3 cellular contexts compared by ENCODE assay signal in the genomic region with DNA sequence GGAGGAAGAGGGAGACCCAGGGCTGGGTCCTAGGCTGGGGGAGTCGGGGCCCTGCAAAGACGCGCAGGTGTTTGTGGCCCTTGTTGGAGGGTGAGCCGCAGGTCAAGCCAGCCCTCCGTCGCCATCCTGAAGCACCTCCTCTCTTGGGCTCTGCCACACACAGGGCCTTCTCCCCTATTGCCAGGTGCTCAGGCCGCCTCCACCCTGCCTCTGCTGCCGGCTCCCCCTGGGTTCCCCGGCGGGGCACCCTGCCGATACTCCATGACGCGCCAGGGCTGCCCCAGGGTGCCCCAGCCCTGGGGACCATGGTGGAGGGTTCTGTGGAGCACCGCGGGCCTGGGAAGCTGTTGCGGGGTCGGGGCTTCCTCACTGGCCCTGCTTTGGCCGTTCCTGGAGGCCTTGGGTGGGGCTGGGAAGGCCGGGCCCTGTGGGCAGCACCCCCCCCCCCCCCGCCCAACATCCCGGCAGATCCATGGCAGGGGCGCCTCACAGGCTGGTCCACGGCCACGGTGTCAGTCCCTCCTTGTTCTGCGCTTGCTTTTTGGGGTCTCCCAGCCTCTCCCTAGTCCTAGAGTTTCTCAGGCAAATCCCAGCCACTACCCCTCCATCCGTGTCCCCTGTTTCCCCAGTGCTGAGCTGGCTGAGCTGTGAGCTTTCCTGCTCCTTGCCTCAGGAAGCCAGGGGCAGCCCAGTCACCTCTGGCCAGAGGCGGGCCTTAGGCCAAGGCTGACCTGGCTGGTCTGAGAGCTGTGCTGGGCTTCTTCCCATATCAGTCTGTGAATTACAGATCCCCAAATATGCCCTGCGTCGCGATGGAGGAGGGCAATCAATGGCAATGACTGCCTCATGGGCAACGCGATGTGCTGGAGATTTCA.
A peak's percentile ranks its signal among the peaks of the same experiment; 100 is the strongest.
TF ChIP-seq lines count a peak whose summit lies in the region.

No MANE protein-coding gene starts in this region.

TF ChIP-seq in SK-N-SH, 30 proteins besides CTCF, POLR2A, EP300 and RAD21 (continued from another document and continues in another):
- TF ChIP-seq USF2 (IDR thresholded peaks at IDR 0.05; ENCODE audit: borderline replicate concordance, low read depth, low read length) (no peak), MXI1 (IDR thresholded peaks at IDR 0.05; ENCODE audit: low read depth, low read length) (no peak), GABPA (IDR thresholded peaks at IDR 0.05; ENCODE audit: low read depth) (no peak), JUND (IDR thresholded peaks at IDR 0.05) (no peak), GATA2 (CRISPR knock-in tag; IDR thresholded peaks at IDR 0.05) (no peak), POLR2AphosphoS5 (IDR thresholded peaks at IDR 0.05; ENCODE audit: low read depth, low read length) (no peak), MAX (IDR thresholded peaks at IDR 0.05; ENCODE audit: low read depth) (no peak), TCF12 (IDR thresholded peaks at IDR 0.05) (no peak), TEAD4 (IDR thresholded peaks at IDR 0.05; ENCODE audit: borderline replicate concordance, insufficient read depth) (no peak), CHD2 (IDR thresholded peaks at IDR 0.05; ENCODE audit: low read length, partially characterized antibody) (no peak), RFX5 (IDR thresholded peaks at IDR 0.05; ENCODE audit: low read length) (no peak)
- TF ChIP-seq, protein P1, sequence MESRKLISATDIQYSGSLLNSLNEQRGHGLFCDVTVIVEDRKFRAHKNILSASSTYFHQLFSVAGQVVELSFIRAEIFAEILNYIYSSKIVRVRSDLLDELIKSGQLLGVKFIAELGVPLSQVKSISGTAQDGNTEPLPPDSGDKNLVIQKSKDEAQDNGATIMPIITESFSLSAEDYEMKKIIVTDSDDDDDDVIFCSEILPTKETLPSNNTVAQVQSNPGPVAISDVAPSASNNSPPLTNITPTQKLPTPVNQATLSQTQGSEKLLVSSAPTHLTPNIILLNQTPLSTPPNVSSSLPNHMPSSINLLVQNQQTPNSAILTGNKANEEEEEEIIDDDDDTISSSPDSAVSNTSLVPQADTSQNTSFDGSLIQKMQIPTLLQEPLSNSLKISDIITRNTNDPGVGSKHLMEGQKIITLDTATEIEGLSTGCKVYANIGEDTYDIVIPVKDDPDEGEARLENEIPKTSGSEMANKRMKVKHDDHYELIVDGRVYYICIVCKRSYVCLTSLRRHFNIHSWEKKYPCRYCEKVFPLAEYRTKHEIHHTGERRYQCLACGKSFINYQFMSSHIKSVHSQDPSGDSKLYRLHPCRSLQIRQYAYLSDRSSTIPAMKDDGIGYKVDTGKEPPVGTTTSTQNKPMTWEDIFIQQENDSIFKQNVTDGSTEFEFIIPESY (IDR thresholded peaks at IDR 0.05; ENCODE audit: borderline replicate concordance, low read depth): no peak

TF ChIP-seq in SK-N-SH treated with all-trans-retinoic acid at 6 μM for 48 hours, 23 proteins besides CTCF, POLR2A, EP300 and RAD21:
- TF ChIP-seq, protein P2, sequence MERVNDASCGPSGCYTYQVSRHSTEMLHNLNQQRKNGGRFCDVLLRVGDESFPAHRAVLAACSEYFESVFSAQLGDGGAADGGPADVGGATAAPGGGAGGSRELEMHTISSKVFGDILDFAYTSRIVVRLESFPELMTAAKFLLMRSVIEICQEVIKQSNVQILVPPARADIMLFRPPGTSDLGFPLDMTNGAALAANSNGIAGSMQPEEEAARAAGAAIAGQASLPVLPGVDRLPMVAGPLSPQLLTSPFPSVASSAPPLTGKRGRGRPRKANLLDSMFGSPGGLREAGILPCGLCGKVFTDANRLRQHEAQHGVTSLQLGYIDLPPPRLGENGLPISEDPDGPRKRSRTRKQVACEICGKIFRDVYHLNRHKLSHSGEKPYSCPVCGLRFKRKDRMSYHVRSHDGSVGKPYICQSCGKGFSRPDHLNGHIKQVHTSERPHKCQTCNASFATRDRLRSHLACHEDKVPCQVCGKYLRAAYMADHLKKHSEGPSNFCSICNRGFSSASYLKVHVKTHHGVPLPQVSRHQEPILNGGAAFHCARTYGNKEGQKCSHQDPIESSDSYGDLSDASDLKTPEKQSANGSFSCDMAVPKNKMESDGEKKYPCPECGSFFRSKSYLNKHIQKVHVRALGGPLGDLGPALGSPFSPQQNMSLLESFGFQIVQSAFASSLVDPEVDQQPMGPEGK (CRISPR knock-in tag; IDR thresholded peaks at IDR 0.05; ENCODE audit: borderline replicate concordance): no peak
- TF ChIP-seq ZC3H10 (CRISPR knock-in tag; IDR thresholded peaks at IDR 0.05): no peak
- TF ChIP-seq PPARA (CRISPR knock-in tag; IDR thresholded peaks at IDR 0.05; ENCODE audit: borderline replicate concordance): no peak
- TF ChIP-seq, protein P3, sequence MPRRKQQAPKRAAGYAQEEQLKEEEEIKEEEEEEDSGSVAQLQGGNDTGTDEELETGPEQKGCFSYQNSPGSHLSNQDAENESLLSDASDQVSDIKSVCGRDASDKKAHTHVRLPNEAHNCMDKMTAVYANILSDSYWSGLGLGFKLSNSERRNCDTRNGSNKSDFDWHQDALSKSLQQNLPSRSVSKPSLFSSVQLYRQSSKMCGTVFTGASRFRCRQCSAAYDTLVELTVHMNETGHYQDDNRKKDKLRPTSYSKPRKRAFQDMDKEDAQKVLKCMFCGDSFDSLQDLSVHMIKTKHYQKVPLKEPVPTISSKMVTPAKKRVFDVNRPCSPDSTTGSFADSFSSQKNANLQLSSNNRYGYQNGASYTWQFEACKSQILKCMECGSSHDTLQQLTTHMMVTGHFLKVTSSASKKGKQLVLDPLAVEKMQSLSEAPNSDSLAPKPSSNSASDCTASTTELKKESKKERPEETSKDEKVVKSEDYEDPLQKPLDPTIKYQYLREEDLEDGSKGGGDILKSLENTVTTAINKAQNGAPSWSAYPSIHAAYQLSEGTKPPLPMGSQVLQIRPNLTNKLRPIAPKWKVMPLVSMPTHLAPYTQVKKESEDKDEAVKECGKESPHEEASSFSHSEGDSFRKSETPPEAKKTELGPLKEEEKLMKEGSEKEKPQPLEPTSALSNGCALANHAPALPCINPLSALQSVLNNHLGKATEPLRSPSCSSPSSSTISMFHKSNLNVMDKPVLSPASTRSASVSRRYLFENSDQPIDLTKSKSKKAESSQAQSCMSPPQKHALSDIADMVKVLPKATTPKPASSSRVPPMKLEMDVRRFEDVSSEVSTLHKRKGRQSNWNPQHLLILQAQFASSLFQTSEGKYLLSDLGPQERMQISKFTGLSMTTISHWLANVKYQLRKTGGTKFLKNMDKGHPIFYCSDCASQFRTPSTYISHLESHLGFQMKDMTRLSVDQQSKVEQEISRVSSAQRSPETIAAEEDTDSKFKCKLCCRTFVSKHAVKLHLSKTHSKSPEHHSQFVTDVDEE (CRISPR knock-in tag; IDR thresholded peaks at IDR 0.05): no peak
- no peak for TF ChIP-seq TOX (CRISPR knock-in tag; IDR thresholded peaks at IDR 0.05; ENCODE audit: borderline replicate concordance)
- TF ChIP-seq ESRRG (CRISPR knock-in tag; IDR thresholded peaks at IDR 0.05): no peak
- TF ChIP-seq POU6F1 (CRISPR knock-in tag; IDR thresholded peaks at IDR 0.05; ENCODE audit: borderline replicate concordance, low read depth): no peak
- no peak for TF ChIP-seq ZNF70 (CRISPR knock-in tag; IDR thresholded peaks at IDR 0.05)

TF ChIP-seq in WTC11, 78 proteins besides CTCF, POLR2A, EP300 and RAD21 (continued from another document):
- TF ChIP-seq MYBL2 (CRISPR knock-in tag; IDR thresholded peaks at IDR 0.05): 0 out of 2 replicates have a peak, but pooled peaks have one; percentile 24
- TF ChIP-seq TP53 (CRISPR knock-in tag; IDR thresholded peaks at IDR 0.05): 0 out of 2 replicates have a peak, but pooled peaks have one; percentile 52
- TF ChIP-seq JUN (CRISPR knock-in tag; IDR thresholded peaks at IDR 0.05): no peak
